Comparison of ENCODE assay signal across 13 cellular contexts in genomic region chr5:170941788-170942187, GRCh38.
DNase-seq lines count a peak whose midpoint lies in the region; ATAC-seq and TF ChIP-seq lines count a peak whose summit lies in the region.
"Had no signal": no experiment of that assay in that cellular context is flagged by ENCODE, and none has a peak within 500 bp of the region (broad histone marks: within the 10 kb centered on the region; RNA-seq: fewer than 3 reads in every experiment).

No MANE protein-coding gene starts in this region.

- no peaks in the 10 kb centered on the region for H3K9me3 Mint-ChIP-seq in glutamatergic neuron (ENCODE audit: unreplicated experiment)
- H3K9me3 Mint-ChIP-seq: CD4-positive, alpha-beta T cell; H9 had no signal

- H3K4me3 Mint-ChIP-seq in glutamatergic neuron (ENCODE audit: unreplicated experiment): no peak overlapping the region
- H3K4me3 Mint-ChIP-seq: CD4-positive, alpha-beta T cell; H9 had no signal

- H3K36me3 Mint-ChIP-seq in glutamatergic neuron (ENCODE audit: unreplicated experiment): peaks cover 5% of the 10 kb centered on the region

- intact Hi-C loops in Right ventricle myocardium inferior (cut with DNase I) (no loop called here), Right ventricle myocardium superior (cut with DNase I) (no loop called here), head of caudate nucleus (cut with DNase I) (no loop called here)

- DNase-seq in Right ventricle myocardium inferior (ENCODE audit: missing footprints): peak; percentile 51
- DNase-seq in Right ventricle myocardium superior: no peak
- peak; percentile 59 for DNase-seq in NCI-H146 treated with DMSO at 0.1 percent for 48 hours (lab: John Stamatoyannopoulos, UW; ENCODE audit: unreplicated experiment)
- peak; percentile 13 for DNase-seq in glutamatergic neuron
- no peak for DNase-seq in NCI-H345 treated with DMSO at 0.1 percent for 48 hours (lab: John Stamatoyannopoulos, UW; ENCODE audit: unreplicated experiment)
- no peak for DNase-seq in head of caudate nucleus
- DNase-seq: AML-193; Caco-2; CD4-positive, alpha-beta T cell; GOT3; H9 had no signal

- peaks cover 5% of the 10 kb centered on the region for H3K4me1 Mint-ChIP-seq in glutamatergic neuron (ENCODE audit: low read depth, unreplicated experiment)

- TF ChIP-seq CTCF in glutamatergic neuron (IDR thresholded peaks at IDR 0.05; ENCODE audit: partially characterized antibody, unreplicated experiment): no peak

- H3K27me3 Mint-ChIP-seq in glutamatergic neuron (ENCODE audit: unreplicated experiment): no peaks in the 10 kb centered on the region

- H3K27ac Mint-ChIP-seq in glutamatergic neuron (ENCODE audit: unreplicated experiment): no peak overlapping the region
- H3K27ac Mint-ChIP-seq: CD4-positive, alpha-beta T cell; H9 had no signal

- no peak for ATAC-seq in Right ventricle myocardium inferior
- no peak for ATAC-seq in Right ventricle myocardium superior (ENCODE audit: poor library complexity)
- no peak for ATAC-seq in HG02970 (IDR thresholded peaks at IDR 0.05; ENCODE audit: low FRiP score, unreplicated experiment)
- ATAC-seq: A549 had no signal

Comparison
In these comparisons a context has a peak if more than half of its experiments do, and no peak if none do; other contexts are left out.
1. DNase-seq: peak in Right ventricle myocardium inferior (single experiment), NCI-H146 treated with DMSO at 0.1 percent for 48 hours (single experiment) and glutamatergic neuron (single experiment); none in Right ventricle myocardium superior (single experiment), NCI-H345 treated with DMSO at 0.1 percent for 48 hours (single experiment) and head of caudate nucleus (0 of 42).